17 cellular contexts compared by ENCODE assay signal in the genomic region with DNA sequence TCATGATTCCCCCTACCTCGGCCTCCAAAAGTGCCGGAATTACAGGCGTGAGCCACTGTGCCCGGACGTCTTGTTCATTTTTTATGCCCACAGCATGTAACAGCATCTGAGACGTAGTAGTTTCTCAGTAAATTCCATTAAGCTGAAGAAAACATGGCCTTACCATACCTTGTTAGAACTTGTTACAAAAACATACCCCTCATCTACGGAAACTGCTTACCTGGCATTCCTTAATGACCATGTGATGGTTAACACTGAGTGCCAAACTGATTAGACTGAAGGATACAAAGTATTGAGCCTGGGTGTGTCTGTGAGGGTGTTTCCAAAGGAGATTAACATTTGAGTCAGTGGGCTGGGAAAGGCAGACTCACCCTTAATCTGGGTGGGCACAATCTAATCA.
A peak's percentile ranks its signal among the peaks of the same experiment; 100 is the strongest.
DNase-seq lines count a peak whose midpoint lies in the region; ATAC-seq, FAIRE-seq and TF ChIP-seq lines count a peak whose summit lies in the region.
"Had no signal": no experiment of that assay in that cellular context is flagged by ENCODE, and none has a peak within 500 bp of the region (broad histone marks: within the 10 kb centered on the region; RNA-seq: fewer than 3 reads in every experiment).

No MANE protein-coding gene starts in this region.

- TF ChIP-seq RAD21 in IMR-90 (IDR thresholded peaks at IDR 0.05; ENCODE audit: low read length), result no peak

- H3K9ac ChIP-seq in IMR-90 (ENCODE audit: low read depth, low read length) (no peak overlapping the region), keratinocyte (ENCODE audit: control insufficient read depth, extremely low read depth, insufficient read depth, low read length) (peak overlapping the region; percentile 57)

- no peak for DNase-seq in IMR-90
- DNase-seq in bronchial epithelial cell (ENCODE audit: low read depth), result peak; percentile 75
- DNase-seq in keratinocyte (ENCODE audit: low read depth, low spot score), result peak; percentile 38
- peak; percentile 4 for DNase-seq in retinal pigment epithelial cell (ENCODE audit: low read depth)
- DNase-seq in cardiac septum (ENCODE audit: low spot score), result no peak
- no peak for DNase-seq in NOMO-1 (lab: John Stamatoyannopoulos, UW; ENCODE audit: unreplicated experiment in 2 of 2)
- DNase-seq: AML-193; Caco-2; CD4-positive, alpha-beta T cell; DMS79; GF-D8; GOT3; H9 had no signal

- H3K4me1 ChIP-seq in IMR-90 (ENCODE audit: control insufficient read depth, insufficient read depth, low read length) (no peaks in the 10 kb centered on the region), keratinocyte (ENCODE audit: control insufficient read depth, extremely low read depth, insufficient read depth, low read length) (peaks cover 23% of the 10 kb centered on the region)
- H3K4me1 ChIP-seq: Caco-2 had no signal

- H3K18ac ChIP-seq in IMR-90 (ENCODE audit: low read depth, low read length), result no peak overlapping the region

- dilution Hi-C loops in IMR-90 (cut with HindIII; ENCODE audit: low sequenced_read_pairs, unreplicated experiment) (no loop called here), keratinocyte (cut with MboI; ENCODE audit: extremely low pct_ligation_motif_present, low sequenced_read_pairs) (no loop called here)

- H2AK9ac ChIP-seq in IMR-90 (replicated peaks; ENCODE audit: low read depth, low read length, poor library complexity), result no peak overlapping the region

- ATAC-seq in IMR-90 (ENCODE audit: low read depth) (no peak), HG02840 (IDR thresholded peaks at IDR 0.05; ENCODE audit: low FRiP score, unreplicated experiment) (no peak)

- CTCF ChIA-PET in IMR-90 (lab: Yijun Ruan, JAX), result interaction anchor here (0.7 kb wide), 1 partner anchor 20 kb away, joined by 3 read pairs; no protein-coding TSS in a partner anchor

- H3K4ac ChIP-seq in IMR-90 (ENCODE audit: low read depth, low read length), result no peak overlapping the region

- TF ChIP-seq CTCF in IMR-90 (conservative IDR thresholded peaks at IDR 0.05; ENCODE audit: low read depth, low read length) (no peak), bronchial epithelial cell (IDR thresholded peaks at IDR 0.05; ENCODE audit: insufficient read depth, low read length, severe bottlenecking) (no peak), keratinocyte (optimal IDR thresholded peaks at IDR 0.05 in 1 of 3, IDR thresholded peaks at IDR 0.05 in 1 of 3, conservative IDR thresholded peaks at IDR 0.05 in 1 of 3; ENCODE audit: extremely low read depth in 1 of 3, insufficient read depth in 2 of 3, low read length in 3 of 3) (no peak), retinal pigment epithelial cell (conservative IDR thresholded peaks at IDR 0.05; ENCODE audit: low read depth, low read length) (no peak)

- intact Hi-C loops in IMR-90 (cut with micrococcal nuclease) (no loop called here), cardiac septum (cut with DNase I) (no loop called here)

- H4K20me1 ChIP-seq in IMR-90 (ENCODE audit: insufficient read depth, low read length), result no peaks in the 10 kb centered on the region
- H4K20me1 ChIP-seq in keratinocyte (ENCODE audit: control insufficient read depth, extremely low read depth, insufficient read depth, low read length), result no peaks in the 10 kb centered on the region

- H3K9me1 ChIP-seq in IMR-90 (ENCODE audit: insufficient read depth, low read length), result no peaks in the 10 kb centered on the region
- no peaks in the 10 kb centered on the region for H3K9me1 ChIP-seq in keratinocyte (ENCODE audit: control insufficient read depth, extremely low read depth, insufficient read depth, low read length)

- no peaks in the 10 kb centered on the region for H3K79me1 ChIP-seq in IMR-90 (ENCODE audit: low read depth in 1 of 2, low read length in 2 of 2)

- no peak overlapping the region for H2BK20ac ChIP-seq in IMR-90 (ENCODE audit: low read depth, low read length)

- H2AFZ ChIP-seq in IMR-90 (replicated peaks; ENCODE audit: low read length, poor library complexity) (no peak overlapping the region), keratinocyte (ENCODE audit: control insufficient read depth, low read length) (peak overlapping the region; percentile 35)

- no peak overlapping the region for H3K4me3 ChIP-seq in IMR-90 (ENCODE audit: insufficient read depth, low read depth, low read length)
- H3K4me3 ChIP-seq in bronchial epithelial cell (ENCODE audit: low read depth, low read length), result no peak overlapping the region
- peak overlapping the region in 2 of 3 experiments; percentile 38 to 47 for H3K4me3 ChIP-seq in keratinocyte (ENCODE audit: control insufficient read depth in 2 of 3, extremely low read depth in 1 of 3, insufficient read depth in 2 of 3, low read depth in 1 of 3, low read length in 3 of 3)
- H3K4me3 ChIP-seq in retinal pigment epithelial cell (ENCODE audit: low read length), result no peak overlapping the region

- no peak for TF ChIP-seq POLR2A in IMR-90 (IDR thresholded peaks at IDR 0.05; ENCODE audit: low read depth, low read length)

- no peak overlapping the region for H3K27ac ChIP-seq in IMR-90 (ENCODE audit: insufficient read depth, low read length)
- H3K27ac ChIP-seq in keratinocyte (ENCODE audit: control insufficient read depth, insufficient read depth, low read length), result peak overlapping the region; percentile 61
- H3K27ac ChIP-seq: C4-2B had no signal

- H2BK5ac ChIP-seq in IMR-90 (ENCODE audit: low read depth, low read length, poor library complexity, severe bottlenecking), result no peak overlapping the region

- WGBS in IMR-90 (ENCODE audit: extremely low coverage in 2 of 2, insufficient read length in 1 of 2), 2 experiments, result 100% methylated on average over 1 of the region's 7 CpGs; no CpG with 5 or more reads in 1 of the 2 experiments

- H4K8ac ChIP-seq in IMR-90 (ENCODE audit: low read depth in 2 of 2, low read length in 2 of 2), result no peak overlapping the region

- no TSS peak for BruUV-seq in IMR-90 (replicated peaks; lab: Mats Ljungman, UMichigan)

- in situ Hi-C loops in IMR-90 (cut with MboI; ENCODE audit: low sequenced_read_pairs), result no loop called here

- H3K23ac ChIP-seq in IMR-90 (ENCODE audit: low read depth, low read length), result no peak overlapping the region

- no peak overlapping the region for H2AK5ac ChIP-seq in IMR-90 (ENCODE audit: low read depth, low read length)

- H3K56ac ChIP-seq in IMR-90 (ENCODE audit: extremely low read depth, insufficient read depth, low read length), result no peak overlapping the region

- H4K91ac ChIP-seq in IMR-90 (ENCODE audit: insufficient read depth, low read depth, low read length), result no peak overlapping the region

- no peak overlapping the region for H3K14ac ChIP-seq in IMR-90 (replicated peaks; ENCODE audit: low read depth, low read length)

- no peaks in the 10 kb centered on the region for H3K9me3 ChIP-seq in IMR-90 (ENCODE audit: control insufficient read depth, insufficient read depth, low read length)
- no peaks in the 10 kb centered on the region for H3K9me3 ChIP-seq in keratinocyte (ENCODE audit: control insufficient read depth, low read depth, low read length)
- H3K9me3 ChIP-seq: Caco-2 had no signal

- H3K36me3 ChIP-seq in IMR-90 (ENCODE audit: control insufficient read depth, insufficient read depth, low read length), result no peaks in the 10 kb centered on the region
- H3K36me3 ChIP-seq in bronchial epithelial cell (ENCODE audit: control insufficient read depth, insufficient read depth, low read length), result no peaks in the 10 kb centered on the region
- H3K36me3 ChIP-seq in keratinocyte (ENCODE audit: control insufficient read depth in 2 of 2, extremely low read depth in 1 of 2, insufficient read depth in 2 of 2, low read length in 2 of 2), result no peaks in the 10 kb centered on the region

- H3K27me3 ChIP-seq in IMR-90 (ENCODE audit: control insufficient read depth, insufficient read depth, low read length) (no peaks in the 10 kb centered on the region), bronchial epithelial cell (ENCODE audit: control insufficient read depth, insufficient read depth, low read length) (no peaks in the 10 kb centered on the region), keratinocyte (ENCODE audit: control insufficient read depth, extremely low read depth, insufficient read depth, low read length) (no peaks in the 10 kb centered on the region)

- peak; percentile 50 for FAIRE-seq in bronchial epithelial cell (lab: Jason Lieb, UNC)
- peak; percentile 95 for FAIRE-seq in keratinocyte (lab: Jason Lieb, UNC)
- FAIRE-seq: A204.1, D721Med had no signal

- H2BK15ac ChIP-seq in IMR-90 (ENCODE audit: low read depth, low read length), result no peak overlapping the region

- H4K5ac ChIP-seq in IMR-90 (ENCODE audit: low read depth, low read length), result no peak overlapping the region

- H3K4me2 ChIP-seq in IMR-90 (ENCODE audit: low read depth, low read length) (no peak overlapping the region), keratinocyte (ENCODE audit: control insufficient read depth, extremely low read depth, insufficient read depth, low read depth, low read length) (peak overlapping the region; percentile 58)

- peaks cover 2% of the 10 kb centered on the region for H3K79me2 ChIP-seq in keratinocyte (ENCODE audit: control insufficient read depth, insufficient read depth, low read length)

- POLR2A ChIA-PET in IMR-90 (lab: Charles Lee; ENCODE audit: unreplicated experiment), result no interaction called here

- no peak overlapping the region for H2BK120ac ChIP-seq in IMR-90 (ENCODE audit: low read depth, low read length)

TF ChIP-seq in IMR-90, 13 proteins besides CTCF, POLR2A, EP300 and RAD21:
- TF ChIP-seq MAFK (IDR thresholded peaks at IDR 0.05; ENCODE audit: low read depth, low read length), result peak; percentile 72
- TF ChIP-seq NFE2L2 (IDR thresholded peaks at IDR 0.05; ENCODE audit: low read depth, low read length), result no peak

Comparison
In these comparisons a context has a peak if more than half of its experiments do, and no peak if none do; other contexts are left out.
1. DNase-seq: peak in bronchial epithelial cell (single experiment), keratinocyte (single experiment) and retinal pigment epithelial cell (single experiment); none in IMR-90 (single experiment), cardiac septum (single experiment) and NOMO-1 (0 of 2).
2. H3K4me3 ChIP-seq: peak in keratinocyte (2 of 3); none in IMR-90 (single experiment), bronchial epithelial cell (single experiment) and retinal pigment epithelial cell (single experiment).